Comparison of ENCODE assay signal across 12 cellular contexts in the genomic region with DNA sequence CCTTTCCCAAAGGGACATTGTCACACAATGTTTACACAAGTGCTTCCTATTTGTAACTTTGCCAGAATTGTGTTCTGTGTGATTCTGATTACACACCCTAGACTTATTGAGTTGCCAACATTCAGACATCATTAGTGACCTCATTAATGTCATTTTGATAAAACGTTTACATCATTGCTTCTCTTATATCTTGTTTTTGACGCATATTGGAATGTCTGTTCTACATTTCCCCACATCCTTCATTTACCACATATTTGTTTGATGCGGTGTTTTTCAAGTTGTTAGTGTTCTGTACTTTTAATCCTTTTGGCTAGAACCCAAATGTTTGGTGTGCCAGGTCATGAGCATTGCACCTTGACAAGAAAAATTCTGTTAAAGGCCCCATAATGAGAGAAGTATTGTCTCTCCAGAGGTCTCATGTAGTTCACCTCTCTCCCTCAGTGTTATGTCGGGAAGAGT.
DNase-seq lines count a peak whose midpoint lies in the region; ATAC-seq and TF ChIP-seq lines count a peak whose summit lies in the region.
"Had no signal": no experiment of that assay in that cellular context is flagged by ENCODE, and none has a peak within 500 bp of the region (broad histone marks: within the 10 kb centered on the region; RNA-seq: fewer than 3 reads in every experiment).

No MANE protein-coding gene starts in this region.

- TF ChIP-seq CTCF in fibroblast of the aortic adventitia (IDR thresholded peaks at IDR 0.05; ENCODE audit: insufficient read depth, low read length) (no peak), GM20000 (IDR thresholded peaks at IDR 0.05; ENCODE audit: extremely low read depth, missing control alignments) (no peak)

- no peak overlapping the region for H3K4me3 ChIP-seq in fibroblast of the aortic adventitia (ENCODE audit: low read depth, low read length)

- ATAC-seq in HG02678 (IDR thresholded peaks at IDR 0.05; ENCODE audit: unreplicated experiment) (no peak), HG02970 (IDR thresholded peaks at IDR 0.05; ENCODE audit: low FRiP score, unreplicated experiment) (no peak), HG02571 (IDR thresholded peaks at IDR 0.05; ENCODE audit: unreplicated experiment) (no peak)

- DNase-seq in EL = peak; percentile 19
- DNase-seq in fibroblast of the aortic adventitia (ENCODE audit: low read depth) = peak; percentile 86
- DNase-seq in renal cortical epithelial cell (ENCODE audit: low read depth) = peak; percentile 38
- DNase-seq in GM20000 (ENCODE audit: low spot score) = no peak
- DNase-seq: cerebellar nuclear complex, midbrain, NCI-H187, retina had no signal

TF ChIP-seq in PFSK-1, 5 proteins besides CTCF, POLR2A, EP300 and RAD21:
- TF ChIP-seq SIN3A (IDR thresholded peaks at IDR 0.05; ENCODE audit: borderline replicate concordance, insufficient read depth, low read length) (no peak), POLR2AphosphoS5 (IDR thresholded peaks at IDR 0.05; ENCODE audit: low read depth, low read length) (0 out of 2 replicates have a peak, but pooled peaks have one; percentile 34)
